In the genomic region with DNA sequence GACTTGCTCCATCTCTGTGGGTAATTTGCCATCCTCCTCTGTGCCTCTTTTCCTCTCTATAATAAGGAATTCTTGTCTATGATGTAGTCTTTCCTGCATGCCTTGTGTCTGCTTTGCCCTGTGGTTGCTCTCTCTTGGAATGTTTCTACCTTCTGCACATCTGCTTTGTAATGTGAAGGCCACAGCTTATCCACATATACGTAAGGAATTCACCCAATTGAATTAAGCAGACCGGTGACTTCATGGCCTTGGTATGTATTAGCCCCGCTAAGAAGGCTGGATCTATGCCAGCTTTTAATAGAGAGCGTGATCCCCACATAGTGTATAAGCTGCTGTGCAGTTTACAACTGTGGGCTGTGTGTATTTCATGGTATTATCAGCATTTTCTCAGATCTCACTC, we compare ENCODE assay signal across 1 cellular context.
TF ChIP-seq lines count a peak whose summit lies in the region.

No MANE protein-coding gene starts in this region.

TF ChIP-seq in SK-N-SH, 30 proteins besides CTCF, POLR2A, EP300 and RAD21 (continued from another document):
- TF ChIP-seq, protein P1, sequence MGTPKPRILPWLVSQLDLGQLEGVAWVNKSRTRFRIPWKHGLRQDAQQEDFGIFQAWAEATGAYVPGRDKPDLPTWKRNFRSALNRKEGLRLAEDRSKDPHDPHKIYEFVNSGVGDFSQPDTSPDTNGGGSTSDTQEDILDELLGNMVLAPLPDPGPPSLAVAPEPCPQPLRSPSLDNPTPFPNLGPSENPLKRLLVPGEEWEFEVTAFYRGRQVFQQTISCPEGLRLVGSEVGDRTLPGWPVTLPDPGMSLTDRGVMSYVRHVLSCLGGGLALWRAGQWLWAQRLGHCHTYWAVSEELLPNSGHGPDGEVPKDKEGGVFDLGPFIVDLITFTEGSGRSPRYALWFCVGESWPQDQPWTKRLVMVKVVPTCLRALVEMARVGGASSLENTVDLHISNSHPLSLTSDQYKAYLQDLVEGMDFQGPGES (IDR thresholded peaks at IDR 0.05; ENCODE audit: low read depth, low read length): no peak
- no peak for TF ChIP-seq TAF1 (IDR thresholded peaks at IDR 0.05; ENCODE audit: borderline replicate concordance, low read depth, low read length)
- peak; percentile 97 for TF ChIP-seq TCF12 (IDR thresholded peaks at IDR 0.05)
- TF ChIP-seq NRF1 (IDR thresholded peaks at IDR 0.05; ENCODE audit: low read depth, low read length): no peak
- peak; percentile 86 for TF ChIP-seq FOSL2 (IDR thresholded peaks at IDR 0.05; ENCODE audit: borderline replicate concordance, low read depth)
- TF ChIP-seq, protein P2, sequence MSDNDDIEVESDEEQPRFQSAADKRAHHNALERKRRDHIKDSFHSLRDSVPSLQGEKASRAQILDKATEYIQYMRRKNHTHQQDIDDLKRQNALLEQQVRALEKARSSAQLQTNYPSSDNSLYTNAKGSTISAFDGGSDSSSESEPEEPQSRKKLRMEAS (IDR thresholded peaks at IDR 0.05; ENCODE audit: low read depth): no peak
- TF ChIP-seq JUND (IDR thresholded peaks at IDR 0.05): peak; percentile 91
- TF ChIP-seq MEF2A (IDR thresholded peaks at IDR 0.05; ENCODE audit: borderline replicate concordance, low read depth): no peak
- TF ChIP-seq POLR2AphosphoS5 (IDR thresholded peaks at IDR 0.05; ENCODE audit: low read depth, low read length): peak; percentile 60; the same call in 1 of the 2 replicates
- no peak; the same call in 1 of the 2 replicates for TF ChIP-seq FOXM1 (IDR thresholded peaks at IDR 0.05; ENCODE audit: low read depth)
- TF ChIP-seq CHD2 (IDR thresholded peaks at IDR 0.05; ENCODE audit: low read length, partially characterized antibody): no peak
- no peak for TF ChIP-seq RFX5 (IDR thresholded peaks at IDR 0.05; ENCODE audit: low read length)
- TF ChIP-seq, protein P3, sequence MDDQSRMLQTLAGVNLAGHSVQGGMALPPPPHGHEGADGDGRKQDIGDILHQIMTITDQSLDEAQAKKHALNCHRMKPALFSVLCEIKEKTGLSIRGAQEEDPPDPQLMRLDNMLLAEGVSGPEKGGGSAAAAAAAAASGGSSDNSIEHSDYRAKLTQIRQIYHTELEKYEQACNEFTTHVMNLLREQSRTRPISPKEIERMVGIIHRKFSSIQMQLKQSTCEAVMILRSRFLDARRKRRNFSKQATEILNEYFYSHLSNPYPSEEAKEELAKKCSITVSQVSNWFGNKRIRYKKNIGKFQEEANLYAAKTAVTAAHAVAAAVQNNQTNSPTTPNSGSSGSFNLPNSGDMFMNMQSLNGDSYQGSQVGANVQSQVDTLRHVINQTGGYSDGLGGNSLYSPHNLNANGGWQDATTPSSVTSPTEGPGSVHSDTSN (IDR thresholded peaks at IDR 0.05): peak; percentile 67
- TF ChIP-seq, protein P4, sequence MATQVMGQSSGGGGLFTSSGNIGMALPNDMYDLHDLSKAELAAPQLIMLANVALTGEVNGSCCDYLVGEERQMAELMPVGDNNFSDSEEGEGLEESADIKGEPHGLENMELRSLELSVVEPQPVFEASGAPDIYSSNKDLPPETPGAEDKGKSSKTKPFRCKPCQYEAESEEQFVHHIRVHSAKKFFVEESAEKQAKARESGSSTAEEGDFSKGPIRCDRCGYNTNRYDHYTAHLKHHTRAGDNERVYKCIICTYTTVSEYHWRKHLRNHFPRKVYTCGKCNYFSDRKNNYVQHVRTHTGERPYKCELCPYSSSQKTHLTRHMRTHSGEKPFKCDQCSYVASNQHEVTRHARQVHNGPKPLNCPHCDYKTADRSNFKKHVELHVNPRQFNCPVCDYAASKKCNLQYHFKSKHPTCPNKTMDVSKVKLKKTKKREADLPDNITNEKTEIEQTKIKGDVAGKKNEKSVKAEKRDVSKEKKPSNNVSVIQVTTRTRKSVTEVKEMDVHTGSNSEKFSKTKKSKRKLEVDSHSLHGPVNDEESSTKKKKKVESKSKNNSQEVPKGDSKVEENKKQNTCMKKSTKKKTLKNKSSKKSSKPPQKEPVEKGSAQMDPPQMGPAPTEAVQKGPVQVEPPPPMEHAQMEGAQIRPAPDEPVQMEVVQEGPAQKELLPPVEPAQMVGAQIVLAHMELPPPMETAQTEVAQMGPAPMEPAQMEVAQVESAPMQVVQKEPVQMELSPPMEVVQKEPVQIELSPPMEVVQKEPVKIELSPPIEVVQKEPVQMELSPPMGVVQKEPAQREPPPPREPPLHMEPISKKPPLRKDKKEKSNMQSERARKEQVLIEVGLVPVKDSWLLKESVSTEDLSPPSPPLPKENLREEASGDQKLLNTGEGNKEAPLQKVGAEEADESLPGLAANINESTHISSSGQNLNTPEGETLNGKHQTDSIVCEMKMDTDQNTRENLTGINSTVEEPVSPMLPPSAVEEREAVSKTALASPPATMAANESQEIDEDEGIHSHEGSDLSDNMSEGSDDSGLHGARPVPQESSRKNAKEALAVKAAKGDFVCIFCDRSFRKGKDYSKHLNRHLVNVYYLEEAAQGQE (IDR thresholded peaks at IDR 0.05; ENCODE audit: low read depth, low read length): no peak
- no peak for TF ChIP-seq MXI1 (IDR thresholded peaks at IDR 0.05; ENCODE audit: low read depth, low read length)
- TF ChIP-seq RCOR1 (IDR thresholded peaks at IDR 0.05; ENCODE audit: low read length): peak; percentile 28; the same call in 1 of the 2 replicates
- peak; percentile 97 for TF ChIP-seq TEAD4 (IDR thresholded peaks at IDR 0.05; ENCODE audit: borderline replicate concordance, insufficient read depth)
- TF ChIP-seq SMC3 (IDR thresholded peaks at IDR 0.05; ENCODE audit: low read depth, low read length): no peak
- 0 out of 2 replicates have a peak, but pooled peaks have one; percentile 12 for TF ChIP-seq GABPA (IDR thresholded peaks at IDR 0.05; ENCODE audit: low read depth)
TF ChIP-seq in SK-N-SH: peak in this region for 12.
